In the genomic region with DNA sequence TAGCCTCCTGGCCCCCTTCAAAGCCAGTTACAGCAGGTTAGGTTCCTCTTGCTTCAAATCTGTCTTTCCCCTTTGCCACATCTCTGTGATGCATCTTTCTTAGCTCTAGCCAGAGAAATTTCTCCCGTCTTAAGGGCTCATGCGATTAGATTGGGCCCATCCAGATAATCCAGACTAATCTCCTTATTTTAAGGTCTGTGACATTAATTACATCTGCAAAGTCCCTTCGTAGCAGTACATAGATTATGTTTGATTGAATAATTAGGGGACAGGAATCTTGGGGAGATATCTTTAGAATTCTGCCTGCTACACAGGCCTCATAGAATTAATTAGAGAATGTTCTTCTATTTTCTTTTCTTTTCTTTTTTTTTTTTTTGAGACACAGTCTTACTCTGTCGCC, we compare ENCODE assay signal across 22 cellular contexts.
"Had no signal": no experiment of that assay in that cellular context is flagged by ENCODE, and none has a peak within 500 bp of the region (broad histone marks: within the 10 kb centered on the region; RNA-seq: fewer than 3 reads in every experiment).

No MANE protein-coding gene starts in this region.

- DNase-seq: dermis blood vessel endothelial cell; dorsolateral prefrontal cortex; effector CD4-positive, alpha-beta T cell; effector memory CD4-positive, alpha-beta T cell; foreskin fibroblast; foreskin melanocyte; gastrocnemius medialis; glutamatergic neuron; head of caudate nucleus; heart right ventricle; hippocampal formation; left cardiac atrium; left lung; left ventricle myocardium superior; lower lobe of right lung; mesenchymal stem cell; mucosa of descending colon; naive B cell; naive thymus-derived CD8-positive, alpha-beta T cell had no signal

- H3K27ac ChIP-seq: coronary artery, dorsolateral prefrontal cortex, esophagus muscularis mucosa, gastrocnemius medialis, heart right ventricle, left lung, lower lobe of right lung had no signal

- H3K4me3 ChIP-seq: coronary artery, dorsolateral prefrontal cortex, esophagus muscularis mucosa, gastrocnemius medialis, heart right ventricle, left lung, lower lobe of right lung, mucosa of descending colon had no signal

- H3K27me3 ChIP-seq: dorsolateral prefrontal cortex, esophagus muscularis mucosa, gastrocnemius medialis, heart right ventricle, left lung had no signal

- H3K4me3 Mint-ChIP-seq: mesothelial cell of epicardium; naive thymus-derived CD8-positive, alpha-beta T cell had no signal

- H3K36me3 ChIP-seq: esophagus muscularis mucosa, gastrocnemius medialis, left lung, lower lobe of right lung had no signal

- ATAC-seq: gastrocnemius medialis; heart right ventricle; left cardiac atrium; left lung; left ventricle myocardium superior; lower lobe of right lung; mucosa of descending colon; naive thymus-derived CD8-positive, alpha-beta T cell had no signal

- H3K27ac Mint-ChIP-seq: mesothelial cell of epicardium had no signal

- H3K4me1 ChIP-seq: esophagus muscularis mucosa, gastrocnemius medialis, heart right ventricle, left lung, lower lobe of right lung had no signal

- H3K9me3 ChIP-seq: esophagus muscularis mucosa, gastrocnemius medialis, left lung, lower lobe of right lung, mucosa of descending colon had no signal

- H3K27me3 Mint-ChIP-seq: naive B cell; naive thymus-derived CD8-positive, alpha-beta T cell had no signal
